Comparison of ENCODE assay signal across 8 cellular contexts in genomic region chr6:79079425-79080130, GRCh38. TPM values are rescaled to one million over a fixed set of nuclear protein-coding genes. Genes with fewer than 3 reads are reported as not detected.
DNase-seq lines count a peak whose midpoint lies in the region; ATAC-seq and TF ChIP-seq lines count a peak whose summit lies in the region.

No MANE protein-coding gene starts in this region.

- H3K4me1 ChIP-seq in BE2C (no peaks in the 10 kb centered on the region; the same call in 1 of the 2 replicates), thoracic aorta (ENCODE audit: control insufficient read depth in 1 of 2, low read depth in 2 of 2) (peaks cover 22 to 24% of the 10 kb centered on the region in 2 donors)

- H3K36me3 ChIP-seq in BE2C (peaks cover 7% of the 10 kb centered on the region; the same call in 1 of the 2 replicates), thoracic aorta (no peaks in the 10 kb centered on the region)

- H3K4me3 ChIP-seq in BE2C (ENCODE audit: low read depth, low read length) (peak overlapping the region; percentile 84), thoracic aorta (peak overlapping the region; percentile 99)

- H3K9me3 ChIP-seq in BE2C (no peaks in the 10 kb centered on the region), thoracic aorta (no peaks in the 10 kb centered on the region)

- peaks cover 2% of the 10 kb centered on the region for H3K27me3 Mint-ChIP-seq in HFFc6 (ENCODE audit: insufficient read depth)
- peaks cover 21% of the 10 kb centered on the region for H3K27me3 Mint-ChIP-seq in activated naive CD8-positive, alpha-beta T cell

- TF ChIP-seq CTCF in BE2C (IDR thresholded peaks at IDR 0.05; ENCODE audit: low read depth, low read length) (no peak), HFFc6 (IDR thresholded peaks at IDR 0.05) (no peak), thoracic aorta (IDR thresholded peaks at IDR 0.05) (no peak)

- H3K36me3 Mint-ChIP-seq in HFFc6 (ENCODE audit: low read depth): peaks cover 3% of the 10 kb centered on the region; the same call in 1 of the 2 replicates
- peaks cover 6% of the 10 kb centered on the region for H3K36me3 Mint-ChIP-seq in activated naive CD8-positive, alpha-beta T cell

- peak overlapping the region; percentile 96 for H3K27ac Mint-ChIP-seq in HFFc6
- peak overlapping the region; percentile 96 for H3K27ac Mint-ChIP-seq in activated naive CD8-positive, alpha-beta T cell

- H3K27me3 ChIP-seq in BE2C: no peaks in the 10 kb centered on the region
- no peaks in the 10 kb centered on the region for H3K27me3 ChIP-seq in thoracic aorta (replicated peaks; ENCODE audit: insufficient read depth)

- peak overlapping the region; percentile 99 for H3K27ac ChIP-seq in thoracic aorta

- peaks cover 41% of the 10 kb centered on the region for H3K4me1 Mint-ChIP-seq in HFFc6 (ENCODE audit: low read depth)
- H3K4me1 Mint-ChIP-seq in activated naive CD8-positive, alpha-beta T cell (ENCODE audit: low read depth): peaks cover 31% of the 10 kb centered on the region

- H3K4me3 Mint-ChIP-seq in HFFc6: peak overlapping the region; percentile 98
- peak overlapping the region; percentile 97 for H3K4me3 Mint-ChIP-seq in activated naive CD8-positive, alpha-beta T cell

- DNase-seq in BE2C (no peak), HFFc6 (no peak), iris pigment epithelial cell (ENCODE audit: low read depth) (peak; percentile 12), thoracic aorta (ENCODE audit: low spot score) (no peak), glomerular visceral epithelial cell (ENCODE audit: extremely low spot score) (no peak)

- H3K9me3 Mint-ChIP-seq in HFFc6: no peaks in the 10 kb centered on the region
- H3K9me3 Mint-ChIP-seq in activated naive CD8-positive, alpha-beta T cell (ENCODE audit: low read depth): no peaks in the 10 kb centered on the region

- ATAC-seq in thoracic aorta (ENCODE audit: insufficient number of reproducible peaks, low FRiP score, low read depth) (no peak), HG03439 (IDR thresholded peaks at IDR 0.05; ENCODE audit: unreplicated experiment) (no peak), HG03196 (IDR thresholded peaks at IDR 0.05; ENCODE audit: unreplicated experiment) (no peak)

RNA-seq across cellular contexts. Expression of gene PHIP, which starts 1.5 kb away (rescaled TPM):
- 4.3 TPM for polyA plus RNA-seq in BE2C (2012; ENCODE audit: insufficient read depth, insufficient read length, low read depth)
- total RNA-seq in HFFc6 (2021; fragmentation: NEBNext Ultra II Directional; extraction: Animal tissue kit (Norgen Biotek cat#: 25700)): 10 to 100 TPM; 15.7 to 18.7 (median 17.6) TPM
- 10 to 100 TPM; 25.0 to 35.6 TPM for total RNA-seq in thoracic aorta
